1 cellular context compared by ENCODE assay signal in the genomic region with DNA sequence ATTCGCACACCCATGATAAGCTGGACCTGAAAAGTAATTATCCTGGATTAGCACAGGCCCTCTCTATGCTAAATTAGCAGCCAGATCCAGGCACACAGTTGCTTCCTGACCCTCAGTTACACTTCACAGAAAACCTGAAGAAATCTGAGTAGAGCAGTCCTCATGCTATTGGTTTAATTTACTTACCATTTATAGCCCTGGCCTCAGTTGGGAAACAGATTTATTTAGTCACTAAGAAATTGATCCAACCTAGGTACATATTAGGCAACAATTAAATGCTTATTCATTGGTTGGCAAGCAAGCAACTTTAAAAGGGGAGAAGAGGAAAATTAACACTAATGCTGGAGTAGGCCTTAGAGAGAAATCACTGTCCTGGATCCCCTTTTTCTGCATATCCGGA.
TF ChIP-seq lines count a peak whose summit lies in the region.

No MANE protein-coding gene starts in this region.

TF ChIP-seq in GM23338, 12 proteins besides CTCF, POLR2A, EP300 and RAD21 (continued from another document):
- TF ChIP-seq, protein P1, sequence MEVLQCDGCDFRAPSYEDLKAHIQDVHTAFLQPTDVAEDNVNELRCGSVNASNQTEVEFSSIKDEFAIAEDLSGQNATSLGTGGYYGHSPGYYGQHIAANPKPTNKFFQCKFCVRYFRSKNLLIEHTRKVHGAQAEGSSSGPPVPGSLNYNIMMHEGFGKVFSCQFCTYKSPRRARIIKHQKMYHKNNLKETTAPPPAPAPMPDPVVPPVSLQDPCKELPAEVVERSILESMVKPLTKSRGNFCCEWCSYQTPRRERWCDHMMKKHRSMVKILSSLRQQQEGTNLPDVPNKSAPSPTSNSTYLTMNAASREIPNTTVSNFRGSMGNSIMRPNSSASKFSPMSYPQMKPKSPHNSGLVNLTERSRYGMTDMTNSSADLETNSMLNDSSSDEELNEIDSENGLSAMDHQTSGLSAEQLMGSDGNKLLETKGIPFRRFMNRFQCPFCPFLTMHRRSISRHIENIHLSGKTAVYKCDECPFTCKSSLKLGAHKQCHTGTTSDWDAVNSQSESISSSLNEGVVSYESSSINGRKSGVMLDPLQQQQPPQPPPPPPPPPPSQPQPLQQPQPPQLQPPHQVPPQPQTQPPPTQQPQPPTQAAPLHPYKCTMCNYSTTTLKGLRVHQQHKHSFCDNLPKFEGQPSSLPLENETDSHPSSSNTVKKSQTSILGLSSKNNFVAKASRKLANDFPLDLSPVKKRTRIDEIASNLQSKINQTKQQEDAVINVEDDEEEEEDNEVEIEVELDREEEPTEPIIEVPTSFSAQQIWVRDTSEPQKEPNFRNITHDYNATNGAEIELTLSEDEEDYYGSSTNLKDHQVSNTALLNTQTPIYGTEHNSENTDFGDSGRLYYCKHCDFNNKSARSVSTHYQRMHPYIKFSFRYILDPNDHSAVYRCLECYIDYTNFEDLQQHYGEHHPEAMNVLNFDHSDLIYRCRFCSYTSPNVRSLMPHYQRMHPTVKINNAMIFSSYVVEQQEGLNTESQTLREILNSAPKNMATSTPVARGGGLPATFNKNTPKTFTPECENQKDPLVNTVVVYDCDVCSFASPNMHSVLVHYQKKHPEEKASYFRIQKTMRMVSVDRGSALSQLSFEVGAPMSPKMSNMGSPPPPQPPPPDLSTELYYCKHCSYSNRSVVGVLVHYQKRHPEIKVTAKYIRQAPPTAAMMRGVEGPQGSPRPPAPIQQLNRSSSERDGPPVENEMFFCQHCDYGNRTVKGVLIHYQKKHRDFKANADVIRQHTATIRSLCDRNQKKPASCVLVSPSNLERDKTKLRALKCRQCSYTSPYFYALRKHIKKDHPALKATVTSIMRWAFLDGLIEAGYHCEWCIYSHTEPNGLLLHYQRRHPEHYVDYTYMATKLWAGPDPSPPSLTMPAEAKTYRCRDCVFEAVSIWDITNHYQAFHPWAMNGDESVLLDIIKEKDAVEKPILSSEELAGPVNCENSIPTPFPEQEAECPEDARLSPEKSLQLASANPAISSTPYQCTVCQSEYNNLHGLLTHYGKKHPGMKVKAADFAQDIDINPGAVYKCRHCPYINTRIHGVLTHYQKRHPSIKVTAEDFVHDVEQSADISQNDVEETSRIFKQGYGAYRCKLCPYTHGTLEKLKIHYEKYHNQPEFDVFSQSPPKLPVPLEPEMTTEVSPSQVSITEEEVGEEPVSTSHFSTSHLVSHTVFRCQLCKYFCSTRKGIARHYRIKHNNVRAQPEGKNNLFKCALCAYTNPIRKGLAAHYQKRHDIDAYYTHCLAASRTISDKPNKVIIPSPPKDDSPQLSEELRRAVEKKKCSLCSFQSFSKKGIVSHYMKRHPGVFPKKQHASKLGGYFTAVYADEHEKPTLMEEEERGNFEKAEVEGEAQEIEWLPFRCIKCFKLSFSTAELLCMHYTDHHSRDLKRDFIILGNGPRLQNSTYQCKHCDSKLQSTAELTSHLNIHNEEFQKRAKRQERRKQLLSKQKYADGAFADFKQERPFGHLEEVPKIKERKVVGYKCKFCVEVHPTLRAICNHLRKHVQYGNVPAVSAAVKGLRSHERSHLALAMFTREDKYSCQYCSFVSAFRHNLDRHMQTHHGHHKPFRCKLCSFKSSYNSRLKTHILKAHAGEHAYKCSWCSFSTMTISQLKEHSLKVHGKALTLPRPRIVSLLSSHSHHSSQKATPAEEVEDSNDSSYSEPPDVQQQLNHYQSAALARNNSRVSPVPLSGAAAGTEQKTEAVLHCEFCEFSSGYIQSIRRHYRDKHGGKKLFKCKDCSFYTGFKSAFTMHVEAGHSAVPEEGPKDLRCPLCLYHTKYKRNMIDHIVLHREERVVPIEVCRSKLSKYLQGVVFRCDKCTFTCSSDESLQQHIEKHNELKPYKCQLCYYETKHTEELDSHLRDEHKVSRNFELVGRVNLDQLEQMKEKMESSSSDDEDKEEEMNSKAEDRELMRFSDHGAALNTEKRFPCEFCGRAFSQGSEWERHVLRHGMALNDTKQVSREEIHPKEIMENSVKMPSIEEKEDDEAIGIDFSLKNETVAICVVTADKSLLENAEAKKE (CRISPR knock-in tag; IDR thresholded peaks at IDR 0.05): no peak
- TF ChIP-seq ZNF114 (CRISPR knock-in tag; IDR thresholded peaks at IDR 0.05) (no peak), JUNB (IDR thresholded peaks at IDR 0.05; ENCODE audit: unreplicated experiment) (no peak), ZNF331 (CRISPR knock-in tag; IDR thresholded peaks at IDR 0.05; ENCODE audit: low read depth) (no peak), EZH2phosphoT487 (IDR thresholded peaks at IDR 0.05; ENCODE audit: unreplicated experiment) (no peak), STAT1 (IDR thresholded peaks at IDR 0.05; ENCODE audit: unreplicated experiment) (no peak), CREB1 (CRISPR knock-in tag; IDR thresholded peaks at IDR 0.05; ENCODE audit: low read depth) (no peak), POLR2AphosphoS5 (IDR thresholded peaks at IDR 0.05; ENCODE audit: low read depth) (no peak), NANOG (IDR thresholded peaks at IDR 0.05; ENCODE audit: borderline replicate concordance) (no peak)
- TF ChIP-seq, protein P2, sequence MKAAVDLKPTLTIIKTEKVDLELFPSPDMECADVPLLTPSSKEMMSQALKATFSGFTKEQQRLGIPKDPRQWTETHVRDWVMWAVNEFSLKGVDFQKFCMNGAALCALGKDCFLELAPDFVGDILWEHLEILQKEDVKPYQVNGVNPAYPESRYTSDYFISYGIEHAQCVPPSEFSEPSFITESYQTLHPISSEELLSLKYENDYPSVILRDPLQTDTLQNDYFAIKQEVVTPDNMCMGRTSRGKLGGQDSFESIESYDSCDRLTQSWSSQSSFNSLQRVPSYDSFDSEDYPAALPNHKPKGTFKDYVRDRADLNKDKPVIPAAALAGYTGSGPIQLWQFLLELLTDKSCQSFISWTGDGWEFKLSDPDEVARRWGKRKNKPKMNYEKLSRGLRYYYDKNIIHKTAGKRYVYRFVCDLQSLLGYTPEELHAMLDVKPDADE (IDR thresholded peaks at IDR 0.05): no peak
- TF ChIP-seq, protein P3, sequence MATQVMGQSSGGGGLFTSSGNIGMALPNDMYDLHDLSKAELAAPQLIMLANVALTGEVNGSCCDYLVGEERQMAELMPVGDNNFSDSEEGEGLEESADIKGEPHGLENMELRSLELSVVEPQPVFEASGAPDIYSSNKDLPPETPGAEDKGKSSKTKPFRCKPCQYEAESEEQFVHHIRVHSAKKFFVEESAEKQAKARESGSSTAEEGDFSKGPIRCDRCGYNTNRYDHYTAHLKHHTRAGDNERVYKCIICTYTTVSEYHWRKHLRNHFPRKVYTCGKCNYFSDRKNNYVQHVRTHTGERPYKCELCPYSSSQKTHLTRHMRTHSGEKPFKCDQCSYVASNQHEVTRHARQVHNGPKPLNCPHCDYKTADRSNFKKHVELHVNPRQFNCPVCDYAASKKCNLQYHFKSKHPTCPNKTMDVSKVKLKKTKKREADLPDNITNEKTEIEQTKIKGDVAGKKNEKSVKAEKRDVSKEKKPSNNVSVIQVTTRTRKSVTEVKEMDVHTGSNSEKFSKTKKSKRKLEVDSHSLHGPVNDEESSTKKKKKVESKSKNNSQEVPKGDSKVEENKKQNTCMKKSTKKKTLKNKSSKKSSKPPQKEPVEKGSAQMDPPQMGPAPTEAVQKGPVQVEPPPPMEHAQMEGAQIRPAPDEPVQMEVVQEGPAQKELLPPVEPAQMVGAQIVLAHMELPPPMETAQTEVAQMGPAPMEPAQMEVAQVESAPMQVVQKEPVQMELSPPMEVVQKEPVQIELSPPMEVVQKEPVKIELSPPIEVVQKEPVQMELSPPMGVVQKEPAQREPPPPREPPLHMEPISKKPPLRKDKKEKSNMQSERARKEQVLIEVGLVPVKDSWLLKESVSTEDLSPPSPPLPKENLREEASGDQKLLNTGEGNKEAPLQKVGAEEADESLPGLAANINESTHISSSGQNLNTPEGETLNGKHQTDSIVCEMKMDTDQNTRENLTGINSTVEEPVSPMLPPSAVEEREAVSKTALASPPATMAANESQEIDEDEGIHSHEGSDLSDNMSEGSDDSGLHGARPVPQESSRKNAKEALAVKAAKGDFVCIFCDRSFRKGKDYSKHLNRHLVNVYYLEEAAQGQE (IDR thresholded peaks at IDR 0.05; ENCODE audit: unreplicated experiment): no peak
